ENCODE assay signal across 1 cellular context in genomic region chr3:190701096-190701532, GRCh38.
TF ChIP-seq lines count a peak whose summit lies in the region.

No MANE protein-coding gene starts in this region.

TF ChIP-seq in HepG2, 621 proteins besides CTCF, POLR2A, EP300 and RAD21 (continued from another document and continues in another):
- TF ChIP-seq ZNF646 (CRISPR knock-in tag; IDR thresholded peaks at IDR 0.05) (no peak), SMARCC2 (IDR thresholded peaks at IDR 0.05) (no peak), ZBTB40 (IDR thresholded peaks at IDR 0.05) (no peak), ZBTB40 (CRISPR knock-in tag; IDR thresholded peaks at IDR 0.05) (no peak), MYPOP (CRISPR knock-in tag; IDR thresholded peaks at IDR 0.05) (no peak), TEAD3 (CRISPR knock-in tag; optimal IDR thresholded peaks at IDR 0.05; ENCODE audit: borderline replicate concordance) (peak; percentile 15), ZNF574 (CRISPR knock-in tag; IDR thresholded peaks at IDR 0.05) (0 out of 2 replicates have a peak, but pooled peaks have one; percentile 16), SNAPC4 (CRISPR knock-in tag; IDR thresholded peaks at IDR 0.05) (no peak), ZKSCAN8 (CRISPR knock-in tag; IDR thresholded peaks at IDR 0.05; ENCODE audit: borderline replicate concordance) (no peak), ZNF331 (CRISPR knock-in tag; IDR thresholded peaks at IDR 0.05) (peak; percentile 60; the same call in 1 of the 2 replicates), PREB (CRISPR knock-in tag; IDR thresholded peaks at IDR 0.05) (no peak), EHMT2 (IDR thresholded peaks at IDR 0.05; ENCODE audit: borderline replicate concordance, low read depth, low read length) (no peak), THAP8 (CRISPR knock-in tag; IDR thresholded peaks at IDR 0.05; ENCODE audit: borderline replicate concordance) (no peak), E2F1 (CRISPR knock-in tag; IDR thresholded peaks at IDR 0.05) (no peak), ATF3 (CRISPR knock-in tag; IDR thresholded peaks at IDR 0.05) (no peak), MLLT10 (CRISPR knock-in tag; IDR thresholded peaks at IDR 0.05) (no peak), KAT8 (CRISPR knock-in tag; IDR thresholded peaks at IDR 0.05) (peak; percentile 39; the same call in 1 of the 2 replicates), HNRNPLL (IDR thresholded peaks at IDR 0.05; ENCODE audit: low read depth, low read length, poor library complexity, severe bottlenecking) (no peak), ZNF431 (CRISPR knock-in tag; IDR thresholded peaks at IDR 0.05; ENCODE audit: borderline replicate concordance, low read depth) (no peak)
